Comparison of ENCODE assay signal across 24 cellular contexts in genomic region chr6:124613050-124613449, GRCh38.
"Had no signal": no experiment of that assay in that cellular context is flagged by ENCODE, and none has a peak within 500 bp of the region (broad histone marks: within the 10 kb centered on the region; RNA-seq: fewer than 3 reads in every experiment).

No MANE protein-coding gene starts in this region.

- H3K27me3 Mint-ChIP-seq: naive thymus-derived CD4-positive, alpha-beta T cell; natural killer cell treated with Interleukin-12 subunit alpha and Interleukin-12 subunit beta and Interleukin-15 and Interleukin-18, amount 100 ng/mL, for 72 hours; progenitor cell of endocrine pancreas; stimulated activated memory B cell treated with anti-CD40 and anti-IgM and Interleukin-4, amounts not matched to agents 10 μg/mL and 1 μg/mL and 100 μg/mL, for 72 hours; stimulated activated naive CD8-positive, alpha-beta T cell treated with anti-CD3 and anti-CD28 coated beads, Interleukin-15, amount 100 ng/mL, for 72 hours had no signal

- H3K36me3 ChIP-seq: left ventricle myocardium inferior, ovary, right atrium auricular region, right lobe of liver, tibial nerve, uterus had no signal

- H3K4me3 Mint-ChIP-seq: mesothelial cell of epicardium; naive thymus-derived CD4-positive, alpha-beta T cell; natural killer cell treated with Interleukin-12 subunit alpha and Interleukin-12 subunit beta and Interleukin-15 and Interleukin-18, amount 100 ng/mL, for 72 hours; stimulated activated memory B cell treated with anti-CD40 and anti-IgM and Interleukin-4, amounts not matched to agents 10 μg/mL and 1 μg/mL and 100 μg/mL, for 72 hours; stimulated activated naive CD8-positive, alpha-beta T cell treated with anti-CD3 and anti-CD28 coated beads, Interleukin-15, amount 100 ng/mL, for 72 hours; type B pancreatic cell had no signal

- H3K9me3 Mint-ChIP-seq: type B pancreatic cell had no signal

- H3K27ac Mint-ChIP-seq: mesothelial cell of epicardium; naive thymus-derived CD4-positive, alpha-beta T cell; natural killer cell treated with Interleukin-12 subunit alpha and Interleukin-12 subunit beta and Interleukin-15 and Interleukin-18, amount 100 ng/mL, for 72 hours; progenitor cell of endocrine pancreas; stimulated activated memory B cell treated with anti-CD40 and anti-IgM and Interleukin-4, amounts not matched to agents 10 μg/mL and 1 μg/mL and 100 μg/mL, for 72 hours; stimulated activated naive CD8-positive, alpha-beta T cell treated with anti-CD3 and anti-CD28 coated beads, Interleukin-15, amount 100 ng/mL, for 72 hours; type B pancreatic cell had no signal

- H3K27ac ChIP-seq: left ventricle myocardium inferior, ovary, right atrium auricular region, right lobe of liver, tibial nerve, uterus had no signal

- H3K4me2 ChIP-seq: smooth muscle cell had no signal

- H3K4me1 Mint-ChIP-seq: mesothelial cell of epicardium; naive thymus-derived CD4-positive, alpha-beta T cell; stimulated activated memory B cell treated with anti-CD40 and anti-IgM and Interleukin-4, amounts not matched to agents 10 μg/mL and 1 μg/mL and 100 μg/mL, for 72 hours; stimulated activated naive CD8-positive, alpha-beta T cell treated with anti-CD3 and anti-CD28 coated beads, Interleukin-15, amount 100 ng/mL, for 72 hours had no signal

- H3K4me1 ChIP-seq: left ventricle myocardium inferior, right atrium auricular region, right lobe of liver, tibial nerve, uterus had no signal

- DNase-seq: hippocampal formation; islet precursor cell; left ventricle myocardium inferior; mesendoderm; naive thymus-derived CD4-positive, alpha-beta T cell; ovary; right lobe of liver; stimulated activated CD4-positive, alpha-beta T cell treated with anti-CD3 and anti-CD28 coated beads, Interleukin-1b, Interleukin-23, amount 100 ng/mL, for 48 hours; stimulated activated CD4-positive, alpha-beta T cell treated with anti-CD3 and anti-CD28 coated beads, Interleukin-2, amount 100 ng/mL, for 48 hours; stimulated activated CD4-positive, alpha-beta T cell treated with anti-CD3 and anti-CD28 coated beads, Interleukin-4, amount 100 ng/mL, for 4 hours; stimulated activated CD8-positive, alpha-beta memory T cell treated with anti-CD3 and anti-CD28 coated beads, Interleukin-4, amount 100 ng/mL, for 48 hours; stimulated activated naive CD4-positive, alpha-beta T cell treated with Interleukin-2 at 50 U/mL for 16 hours; stimulated activated naive CD8-positive, alpha-beta T cell treated with anti-CD3 and anti-CD28 coated beads, Interleukin-15, amount 100 ng/mL, for 72 hours; substantia nigra; uterus had no signal

- H3K27me3 ChIP-seq: ovary, right atrium auricular region, right lobe of liver, tibial nerve, uterus had no signal

- H3K36me3 Mint-ChIP-seq: mesothelial cell of epicardium; naive thymus-derived CD4-positive, alpha-beta T cell; natural killer cell treated with Interleukin-12 subunit alpha and Interleukin-12 subunit beta and Interleukin-15 and Interleukin-18, amount 100 ng/mL, for 72 hours; stimulated activated memory B cell treated with anti-CD40 and anti-IgM and Interleukin-4, amounts not matched to agents 10 μg/mL and 1 μg/mL and 100 μg/mL, for 72 hours; type B pancreatic cell had no signal

- H3K4me3 ChIP-seq: left ventricle myocardium inferior, lung, ovary, right atrium auricular region, right lobe of liver, smooth muscle cell, tibial nerve, uterus had no signal

- ATAC-seq: naive thymus-derived CD4-positive, alpha-beta T cell; natural killer cell treated with Interleukin-12 subunit alpha and Interleukin-12 subunit beta and Interleukin-15 and Interleukin-18, amount 100 ng/mL, for 72 hours; right lobe of liver; stimulated activated memory B cell treated with anti-CD40 and anti-IgM and Interleukin-4, amounts not matched to agents 10 μg/mL and 1 μg/mL and 100 μg/mL, for 72 hours; stimulated activated naive CD8-positive, alpha-beta T cell treated with anti-CD3 and anti-CD28 coated beads, Interleukin-15, amount 100 ng/mL, for 72 hours had no signal

- H3K9me3 ChIP-seq: left ventricle myocardium inferior, ovary, right atrium auricular region, right lobe of liver, tibial nerve, uterus had no signal
